ENCODE assay signal across 8 cellular contexts in genomic region chr13:49219647-49220034, GRCh38. TPM values are rescaled to one million over a fixed set of nuclear protein-coding genes. Genes with fewer than 3 reads are reported as not detected.
DNase-seq lines count a peak whose midpoint lies in the region; ATAC-seq, FAIRE-seq and TF ChIP-seq lines count a peak whose summit lies in the region.

No MANE protein-coding gene starts in this region.

- no peak overlapping the region for H3K27ac Mint-ChIP-seq in activated CD8-positive, alpha-beta memory T cell treated with anti-CD3 and anti-CD28 coated beads, Interleukin-2, amount 10 ng/mL, durations not matched to agents 7 days and 5 days
- no peak overlapping the region for H3K27ac Mint-ChIP-seq in activated CD8-positive, alpha-beta T cell treated with anti-CD3 and anti-CD28 coated beads for 36 hours

- BruUV-seq in HepG2 (replicated peaks; lab: Mats Ljungman, UMichigan): no TSS peak

- H3K9me3 ChIP-seq in HepG2 (ENCODE audit: low read length) (no peaks in the 10 kb centered on the region), suprapubic skin (no peaks in the 10 kb centered on the region)

- H3K36me3 Mint-ChIP-seq in activated CD8-positive, alpha-beta memory T cell treated with anti-CD3 and anti-CD28 coated beads, Interleukin-2, amount 10 ng/mL, durations not matched to agents 7 days and 5 days: peaks cover 4% of the 10 kb centered on the region
- no peaks in the 10 kb centered on the region for H3K36me3 Mint-ChIP-seq in activated CD8-positive, alpha-beta T cell treated with anti-CD3 and anti-CD28 coated beads for 36 hours (ENCODE audit: low read depth)

- CTCF ChIA-PET in activated CD8-positive, alpha-beta memory T cell treated with anti-CD3 and anti-CD28 coated beads, Interleukin-2, amount 10 ng/mL, durations not matched to agents 7 days and 5 days (lab: Charles Lee): interaction anchor here (0.6 to 1.1 kb wide), 2 partner anchors 9 to 450 kb away, joined by 3 read pairs; no protein-coding TSS in a partner anchor
- CTCF ChIA-PET in activated CD8-positive, alpha-beta T cell treated with anti-CD3 and anti-CD28 coated beads for 36 hours (lab: Charles Lee): interaction anchor here (0.8 to 2.8 kb wide), 5 partner anchors 9 to 61 kb away, joined by 3 to 8 read pairs (median 3); no protein-coding TSS in a partner anchor
- CTCF ChIA-PET in HepG2 (lab: Yijun Ruan, JAX; ENCODE audit: low intra/inter-chr PET ratio, low total read pairs): no interaction called here

- peak overlapping the region; percentile 51 for H3K9ac ChIP-seq in HepG2 (ENCODE audit: insufficient read depth, low read depth, low read length)

- no peaks in the 10 kb centered on the region for H3K36me3 ChIP-seq in HepG2 (replicated peaks in 1 of 2; ENCODE audit: control insufficient read depth in 1 of 2, insufficient read depth in 2 of 2, low read length in 2 of 2)
- H3K36me3 ChIP-seq in suprapubic skin: no peaks in the 10 kb centered on the region

- H3K27me3 ChIP-seq in HepG2 (ENCODE audit: control insufficient read depth in 1 of 2, insufficient read depth in 2 of 2, low read length in 2 of 2) (no peaks in the 10 kb centered on the region), suprapubic skin (peaks cover 58% of the 10 kb centered on the region)

- POLR2A ChIA-PET in activated CD8-positive, alpha-beta T cell treated with anti-CD3 and anti-CD28 coated beads for 36 hours (lab: Charles Lee): no interaction called here
- POLR2A ChIA-PET in HepG2 (lab: Yijun Ruan, JAX): interaction anchor here (1.1 kb wide), 1 partner anchor 28 kb away, joined by 7 read pairs; the partner anchor contains the start of gene CDADC1

- TF ChIP-seq POLR2A in HepG2 (IDR thresholded peaks at IDR 0.05; ENCODE audit: insufficient read depth in 1 of 2, low read depth in 2 of 2, low read length in 2 of 2): no peak
- no peak for TF ChIP-seq POLR2A in suprapubic skin (IDR thresholded peaks at IDR 0.05)

- H3K79me2 ChIP-seq in HepG2 (ENCODE audit: insufficient read depth, low read length): no peaks in the 10 kb centered on the region

- TF ChIP-seq EP300 in HepG2 (IDR thresholded peaks at IDR 0.05; ENCODE audit: low read depth in 2 of 2, low read length in 2 of 2): no peak
- no peak for TF ChIP-seq EP300 in HepG2 (CRISPR knock-in tag; IDR thresholded peaks at IDR 0.05; ENCODE audit: borderline replicate concordance)
- no peak for TF ChIP-seq EP300 in suprapubic skin (IDR thresholded peaks at IDR 0.05)

- no peak for TF ChIP-seq CTCF in activated CD8-positive, alpha-beta T cell treated with anti-CD3 and anti-CD28 coated beads for 36 hours (IDR thresholded peaks at IDR 0.05)
- TF ChIP-seq CTCF in HepG2 (CRISPR knock-in tag; IDR thresholded peaks at IDR 0.05) (no peak; the same call in 1 of the 2 replicates), suprapubic skin (IDR thresholded peaks at IDR 0.05) (no peak)

- no peaks in the 10 kb centered on the region for H3K9me3 Mint-ChIP-seq in activated CD8-positive, alpha-beta memory T cell treated with anti-CD3 and anti-CD28 coated beads, Interleukin-2, amount 10 ng/mL, durations not matched to agents 7 days and 5 days (ENCODE audit: low read depth)
- no peaks in the 10 kb centered on the region for H3K9me3 Mint-ChIP-seq in activated CD8-positive, alpha-beta T cell treated with anti-CD3 and anti-CD28 coated beads for 36 hours

- H3K27ac ChIP-seq in HepG2 (ENCODE audit: extremely low read length, insufficient read depth, low read length): no peak overlapping the region
- H3K27ac ChIP-seq in suprapubic skin: no peak overlapping the region

- H3K4me2 ChIP-seq in HepG2 (ENCODE audit: low read depth, low read length): peak overlapping the region; percentile 84

- no peak for ATAC-seq in activated CD8-positive, alpha-beta memory T cell treated with anti-CD3 and anti-CD28 coated beads, Interleukin-2, amount 10 ng/mL, durations not matched to agents 7 days and 5 days
- ATAC-seq in activated CD8-positive, alpha-beta T cell treated with anti-CD3 and anti-CD28 coated beads for 36 hours: no peak
- no peak for ATAC-seq in HepG2
- ATAC-seq in HG02973 (IDR thresholded peaks at IDR 0.05; ENCODE audit: unreplicated experiment): no peak
- ATAC-seq in GM21528 (IDR thresholded peaks at IDR 0.05; ENCODE audit: low FRiP score, unreplicated experiment): no peak

- FAIRE-seq in HepG2 (lab: Jason Lieb, UNC): no peak

- in situ Hi-C loops in HepG2 (cut with HindIII; ENCODE audit: extremely low pct_ligation_motif_present, low pct_unique_long_range_greater_than_20kb): no loop called here

- H3K27me3 Mint-ChIP-seq in activated CD8-positive, alpha-beta memory T cell treated with anti-CD3 and anti-CD28 coated beads, Interleukin-2, amount 10 ng/mL, durations not matched to agents 7 days and 5 days: peaks cover 60% of the 10 kb centered on the region
- H3K27me3 Mint-ChIP-seq in activated CD8-positive, alpha-beta T cell treated with anti-CD3 and anti-CD28 coated beads for 36 hours: peaks cover 56% of the 10 kb centered on the region

- TF ChIP-seq RAD21 in HepG2 (CRISPR knock-in tag; IDR thresholded peaks at IDR 0.05): no peak

- H4K20me1 ChIP-seq in HepG2 (ENCODE audit: insufficient read depth, low read length): no peaks in the 10 kb centered on the region

- H3K4me1 ChIP-seq in HepG2 (ENCODE audit: insufficient read depth, low read length) (peaks cover 24% of the 10 kb centered on the region), suprapubic skin (peaks cover 29% of the 10 kb centered on the region)

- H3K4me3 ChIP-seq in HepG2 (replicated peaks in 1 of 3; ENCODE audit: insufficient read depth in 1 of 3, low read depth in 2 of 3, low read length in 3 of 3) (peak overlapping the region; percentile 56 to 72 (median 65); a peak in 5 of 6 replicates), suprapubic skin (peak overlapping the region; percentile 60)

- H2AFZ ChIP-seq in HepG2 (ENCODE audit: low read length): peak overlapping the region; percentile 85

- H3K4me1 Mint-ChIP-seq in activated CD8-positive, alpha-beta memory T cell treated with anti-CD3 and anti-CD28 coated beads, Interleukin-2, amount 10 ng/mL, durations not matched to agents 7 days and 5 days: peaks cover 13% of the 10 kb centered on the region
- H3K4me1 Mint-ChIP-seq in activated CD8-positive, alpha-beta T cell treated with anti-CD3 and anti-CD28 coated beads for 36 hours (ENCODE audit: low read depth): peaks cover 11% of the 10 kb centered on the region

- intact Hi-C loops in activated CD8-positive, alpha-beta T cell treated with anti-CD3 and anti-CD28 coated beads for 36 hours (cut with micrococcal nuclease): no loop called here
- intact Hi-C loops in HepG2 (cut with micrococcal nuclease; ENCODE audit: unreplicated experiment): no loop called here

- peak; percentile 39 for DNase-seq in activated CD8-positive, alpha-beta memory T cell treated with anti-CD3 and anti-CD28 coated beads, Interleukin-2, amount 10 ng/mL, durations not matched to agents 7 days and 5 days
- no peak for DNase-seq in activated CD8-positive, alpha-beta memory T cell treated with anti-CD3 and anti-CD28 coated beads, Interleukin-2, amount 50 U/mL, for 4 hours
- no peak for DNase-seq in activated CD8-positive, alpha-beta T cell treated with anti-CD3 and anti-CD28 coated beads for 36 hours
- DNase-seq in HepG2 (ENCODE audit: low spot score): peak; percentile 43
- DNase-seq in suprapubic skin (ENCODE audit: low spot score in 2 of 2): no peak
- DNase-seq in SHP77 (lab: John Stamatoyannopoulos, UW): no peak

- peak overlapping the region; percentile 39 for H3K4me3 Mint-ChIP-seq in activated CD8-positive, alpha-beta memory T cell treated with anti-CD3 and anti-CD28 coated beads, Interleukin-2, amount 10 ng/mL, durations not matched to agents 7 days and 5 days
- peak overlapping the region; percentile 52 for H3K4me3 Mint-ChIP-seq in activated CD8-positive, alpha-beta T cell treated with anti-CD3 and anti-CD28 coated beads for 36 hours

- 64% methylated on average over 5 of the region's 17 CpGs for WGBS in HepG2 (ENCODE audit: low lambda C conversion rate)
- 19% methylated on average over 17 of the region's 17 CpGs for WGBS in suprapubic skin

RNA-seq across cellular contexts. Expression of gene MLNR, which starts 0.5 kb away (rescaled TPM):
- not detected for total RNA-seq in activated CD8-positive, alpha-beta memory T cell treated with anti-CD3 and anti-CD28 coated beads, Interleukin-2, amount 10 ng/mL, durations not matched to agents 7 days and 5 days
- total RNA-seq in activated CD8-positive, alpha-beta T cell treated with anti-CD3 and anti-CD28 coated beads for 36 hours: not detected
- 0.46 TPM in 1 of 2 replicates, not detected in the other for total RNA-seq in HepG2 (2016; rRNA removed; fragmentation: Illumina TruSeq; extraction: Trizol)
- 0.18 TPM in 1 of 2 replicates, not detected in the other for total RNA-seq in HepG2 (2016; cell fraction: cytosol; rRNA removed; fragmentation: Illumina TruSeq; extraction: Trizol; ENCODE audit: low read depth)
- 0.15 and 0.26 TPM in 2 replicates for total RNA-seq in HepG2 (2016; cell fraction: insoluble cytoplasmic fraction; rRNA removed; fragmentation: Illumina TruSeq; extraction: Trizol)
- not detected in 2 replicates for total RNA-seq in HepG2 (2016; cell fraction: membrane; rRNA removed; fragmentation: Illumina TruSeq; extraction: Trizol)
- 0.41 and 0.62 TPM in 2 replicates for total RNA-seq in HepG2 (2016; cell fraction: nucleus; rRNA removed; fragmentation: Illumina TruSeq; extraction: Trizol)
- polyA plus RNA-seq in HepG2 (2011; rRNA removed): not detected in 2 replicates
- polyA plus RNA-seq in HepG2 (2011; cell fraction: cytosol; rRNA removed): 0.07 TPM in 1 of 2 replicates, not detected in the other
- polyA plus RNA-seq in HepG2 (2011; cell fraction: nucleus; rRNA removed): 0.45 and 0.61 TPM in 2 replicates
- polyA plus RNA-seq in HepG2 (2012): not detected in 2 replicates
- not detected in 2 replicates for polyA plus RNA-seq in HepG2 (2016; cell fraction: cytosol; fragmentation: Illumina TruSeq; extraction: Trizol; ENCODE audit: low read depth)
- polyA plus RNA-seq in HepG2 (2016; cell fraction: insoluble cytoplasmic fraction; fragmentation: Illumina TruSeq; extraction: Trizol; ENCODE audit: low read depth): not detected in 2 replicates
- polyA plus RNA-seq in HepG2 (2016; cell fraction: membrane; fragmentation: Illumina TruSeq; extraction: Trizol; ENCODE audit: low read depth): not detected in 2 replicates
- polyA plus RNA-seq in HepG2 (2016; cell fraction: nucleus; fragmentation: Illumina TruSeq; extraction: Trizol; ENCODE audit: insufficient read depth, low read depth): not detected in 2 replicates
- polyA minus RNA-seq in HepG2 (2011; rRNA and poly(A)+ RNA removed; ENCODE audit: low replicate concordance): 0.66 TPM in 1 of 2 replicates, not detected in the other
- 0.49 and 0.53 TPM in 2 replicates for polyA minus RNA-seq in HepG2 (2011; cell fraction: cytosol; rRNA and poly(A)+ RNA removed)
- 1.2 and 2.2 TPM in 2 replicates for polyA minus RNA-seq in HepG2 (2011; cell fraction: nucleus; rRNA and poly(A)+ RNA removed)
- total RNA-seq in suprapubic skin: not detected

RNA-seq across cellular contexts. Expression of gene CDADC1, which starts 28.1 kb away (rescaled TPM):
- 10 to 100 TPM; 12.4 to 14.8 TPM for total RNA-seq in activated CD8-positive, alpha-beta memory T cell treated with anti-CD3 and anti-CD28 coated beads, Interleukin-2, amount 10 ng/mL, durations not matched to agents 7 days and 5 days
- 1 to 10 TPM; 8.6 to 9.0 TPM for total RNA-seq in activated CD8-positive, alpha-beta T cell treated with anti-CD3 and anti-CD28 coated beads for 36 hours
- total RNA-seq in HepG2 (2016; rRNA removed; fragmentation: Illumina TruSeq; extraction: Trizol) (9.0 and 10.8 TPM in 2 replicates), suprapubic skin (1 to 10 TPM; 1.2 to 4.2 (median 3.1) TPM)
- total RNA-seq in HepG2 (2016; cell fraction: cytosol; rRNA removed; fragmentation: Illumina TruSeq; extraction: Trizol; ENCODE audit: low read depth): 5.3 and 6.2 TPM in 2 replicates
- 8.1 and 8.9 TPM in 2 replicates for total RNA-seq in HepG2 (2016; cell fraction: insoluble cytoplasmic fraction; rRNA removed; fragmentation: Illumina TruSeq; extraction: Trizol)
- 12.5 and 15.3 TPM in 2 replicates for total RNA-seq in HepG2 (2016; cell fraction: membrane; rRNA removed; fragmentation: Illumina TruSeq; extraction: Trizol)
- 7.2 and 9.0 TPM in 2 replicates for total RNA-seq in HepG2 (2016; cell fraction: nucleus; rRNA removed; fragmentation: Illumina TruSeq; extraction: Trizol)
- 2.4 and 2.7 TPM in 2 replicates for polyA plus RNA-seq in HepG2 (2011; rRNA removed)
- polyA plus RNA-seq in HepG2 (2011; cell fraction: cytosol; rRNA removed): 1.4 and 1.9 TPM in 2 replicates
- 1.7 and 2.8 TPM in 2 replicates for polyA plus RNA-seq in HepG2 (2011; cell fraction: nucleus; rRNA removed)
- polyA plus RNA-seq in HepG2 (2012): 5.4 and 6.3 TPM in 2 replicates
- polyA plus RNA-seq in HepG2 (2016; cell fraction: cytosol; fragmentation: Illumina TruSeq; extraction: Trizol; ENCODE audit: low read depth): 10.5 and 11.5 TPM in 2 replicates
- polyA plus RNA-seq in HepG2 (2016; cell fraction: insoluble cytoplasmic fraction; fragmentation: Illumina TruSeq; extraction: Trizol; ENCODE audit: low read depth): 10.0 and 11.9 TPM in 2 replicates
- 14.2 and 15.4 TPM in 2 replicates for polyA plus RNA-seq in HepG2 (2016; cell fraction: membrane; fragmentation: Illumina TruSeq; extraction: Trizol; ENCODE audit: low read depth)
- 6.8 and 11.4 TPM in 2 replicates for polyA plus RNA-seq in HepG2 (2016; cell fraction: nucleus; fragmentation: Illumina TruSeq; extraction: Trizol; ENCODE audit: insufficient read depth, low read depth)
- polyA minus RNA-seq in HepG2 (2011; rRNA and poly(A)+ RNA removed; ENCODE audit: low replicate concordance): 3.2 and 6.0 TPM in 2 replicates
- 0.97 and 1.7 TPM in 2 replicates for polyA minus RNA-seq in HepG2 (2011; cell fraction: cytosol; rRNA and poly(A)+ RNA removed)
- polyA minus RNA-seq in HepG2 (2011; cell fraction: nucleus; rRNA and poly(A)+ RNA removed): 7.8 and 8.4 TPM in 2 replicates

Comparison
In these comparisons a context has a peak if more than half of its experiments do, and no peak if none do; other contexts are left out.
1. DNase-seq: peak in activated CD8-positive, alpha-beta memory T cell treated with anti-CD3 and anti-CD28 coated beads, Interleukin-2, amount 10 ng/mL, durations not matched to agents 7 days and 5 days (single experiment) and HepG2 (single experiment); none in activated CD8-positive, alpha-beta memory T cell treated with anti-CD3 and anti-CD28 coated beads, Interleukin-2, amount 50 U/mL, for 4 hours (single experiment), activated CD8-positive, alpha-beta T cell treated with anti-CD3 and anti-CD28 coated beads for 36 hours (single experiment), suprapubic skin (0 of 2) and SHP77 (0 of 2).